ENCODE assay signal across 20 cellular contexts in the genomic region with DNA sequence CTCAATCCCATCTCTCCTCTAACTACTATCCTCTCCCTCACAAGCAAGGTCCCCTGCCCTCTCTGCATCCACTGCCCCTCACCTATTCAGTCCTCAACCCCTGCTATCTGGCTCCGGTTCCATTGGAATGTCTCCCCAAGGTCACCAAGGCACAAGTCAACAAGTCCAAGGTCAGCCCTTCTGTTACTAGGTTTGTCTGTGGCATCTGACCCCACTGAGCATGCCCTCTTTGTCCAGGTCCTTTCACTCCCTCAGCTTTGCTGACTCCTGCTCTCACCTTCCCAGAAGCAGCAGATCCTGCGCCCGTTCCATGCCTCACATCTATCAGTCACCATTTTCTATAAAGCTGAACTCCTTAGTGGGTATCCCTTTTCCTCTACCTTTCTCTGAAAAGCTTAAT. TPM values are rescaled to one million over a fixed set of nuclear protein-coding genes. Genes with fewer than 3 reads are reported as not detected.
DNase-seq lines count a peak whose midpoint lies in the region; ATAC-seq, FAIRE-seq and TF ChIP-seq lines count a peak whose summit lies in the region.
"Had no signal": no experiment of that assay in that cellular context is flagged by ENCODE, and none has a peak within 500 bp of the region (broad histone marks: within the 10 kb centered on the region; RNA-seq: fewer than 3 reads in every experiment).

No MANE protein-coding gene starts in this region.

- no peak overlapping the region for H3K14ac ChIP-seq in H9 (ENCODE audit: insufficient read depth, low read length)
- no peak overlapping the region for H3K14ac ChIP-seq in H1 (ENCODE audit: insufficient read length)

- H3K9me3 Mint-ChIP-seq in H9, result no peaks in the 10 kb centered on the region

- no peak for ATAC-seq in psoas muscle
- ATAC-seq in HG03097 (IDR thresholded peaks at IDR 0.05; ENCODE audit: low FRiP score, unreplicated experiment), result no peak

- intact Hi-C loops in psoas muscle (cut with DNase I), result loop anchor here in 1 of 2 donors (5.0 kb wide), 1 partner anchor 45 kb away; no protein-coding TSS in a partner anchor

- no peak overlapping the region for H3K56ac ChIP-seq in H9 (ENCODE audit: insufficient read length, low read depth, low read length)
- no peak overlapping the region for H3K56ac ChIP-seq in H1 (replicated peaks; ENCODE audit: insufficient read length, low read depth, low read length)

- TF ChIP-seq POLR2A in H1 (IDR thresholded peaks at IDR 0.05; ENCODE audit: control extremely low read depth in 1 of 2, low read depth in 2 of 2, low read length in 2 of 2), result no peak

- no peak overlapping the region for H3T11ph ChIP-seq in H9 (ENCODE audit: low read length)

- peak; percentile 1 for DNase-seq in Ammon's horn (ENCODE audit: low spot score)
- no peak for DNase-seq in H9
- no peak for DNase-seq in H1 (ENCODE audit: low read depth in 1 of 2, low spot score in 2 of 2)
- no peak for DNase-seq in psoas muscle
- no peak for DNase-seq in NCI-H1105 (lab: John Stamatoyannopoulos, UW)
- DNase-seq in GM13976 (ENCODE audit: low spot score), result no peak
- DNase-seq in DMS79 treated with DMSO at 0.1 percent for 48 hours (lab: John Stamatoyannopoulos, UW), result no peak
- DNase-seq: activated CD4-positive, alpha-beta T cell treated with anti-CD3 and anti-CD28 coated beads for 4 hours; Calu3; cerebellar nuclear complex; KG1; mesenchymal stem cell; NCI-H1694; NCI-H526; stimulated activated CD4-positive, alpha-beta T cell treated with anti-CD3 and anti-CD28 coated beads, Interleukin-1b, Interleukin-23, amount 100 ng/mL, for 48 hours; T-helper 2 cell had no signal

- H4K20me1 ChIP-seq in H9 (ENCODE audit: control insufficient read depth, insufficient read depth, insufficient read length) (no peaks in the 10 kb centered on the region), H1 (replicated peaks in 1 of 2; ENCODE audit: control insufficient read depth in 1 of 2, insufficient read depth in 2 of 2, low read length in 2 of 2) (peaks cover 0 to 2% of the 10 kb centered on the region in 2 experiments)

- H3K27ac ChIP-seq in H9 (ENCODE audit: insufficient read length, low read depth, low read length) (no peak overlapping the region), H1 (ENCODE audit: low read depth, low read length) (no peak overlapping the region), psoas muscle (peak overlapping the region; percentile 66)
- H3K27ac ChIP-seq: skin epidermis, thoracic aorta had no signal

- H2BK20ac ChIP-seq in H9 (ENCODE audit: low read depth, low read length, poor library complexity, severe bottlenecking), result no peak overlapping the region
- H2BK20ac ChIP-seq in H1 (ENCODE audit: low read length), result no peak overlapping the region

- H2BK5ac ChIP-seq in H9 (ENCODE audit: insufficient read length, low read length), result no peak overlapping the region
- H2BK5ac ChIP-seq in H1 (ENCODE audit: low read depth, low read length), result no peak overlapping the region

- peaks cover 10 to 13% of the 10 kb centered on the region in 2 experiments for H3K4me1 Mint-ChIP-seq in H9

- H4K8ac ChIP-seq in H9 (replicated peaks; ENCODE audit: insufficient read length, low read depth, low read length) (no peak overlapping the region), H1 (ENCODE audit: extremely low read depth, insufficient read depth, low read length) (no peak overlapping the region)

- POLR2A ChIA-PET in H1 (lab: Charles Lee; ENCODE audit: partially characterized antibody), result interaction anchor here (0.7 to 3.1 kb wide), 9 partner anchors 12 to 157 kb away, joined by 3 to 14 read pairs (median 4); a partner anchor contains a TSS

- no peak for FAIRE-seq in H1 (lab: Jason Lieb, UNC)

- peaks cover 5 to 15% (median 10%) of the 10 kb centered on the region in 3 experiments; a peak in 6 of 7 replicates for H3K36me3 Mint-ChIP-seq in H9 (ENCODE audit: insufficient read depth in 1 of 3, low read depth in 3 of 3)

- CTCF ChIA-PET in H1 (lab: Charles Lee; ENCODE audit: partially characterized antibody), result interaction anchor here (1.0 to 41.3 kb wide), 17 partner anchors 9 to 190 kb away, joined by 3 to 1311 read pairs (median 5); a partner anchor contains a TSS

- H3K27me3 ChIP-seq in H9 (ENCODE audit: insufficient read depth, low read length), result no peaks in the 10 kb centered on the region
- H3K27me3 ChIP-seq in H1 (replicated peaks in 1 of 4; ENCODE audit: control insufficient read depth in 3 of 4, extremely low read depth in 1 of 4, insufficient read depth in 3 of 4, low read length in 3 of 4), result no peaks in the 10 kb centered on the region
- no peaks in the 10 kb centered on the region for H3K27me3 ChIP-seq in psoas muscle (ENCODE audit: insufficient read depth in 3 of 3, low read length in 2 of 3)

- H2BK15ac ChIP-seq in H9 (ENCODE audit: low read depth, low read length) (no peak overlapping the region), H1 (ENCODE audit: low read length) (0 out of 2 replicates have a peak overlapping the region, but pooled peaks have one; percentile 88)

- no peak overlapping the region for H2BK12ac ChIP-seq in H9 (ENCODE audit: insufficient read length, low read depth, low read length)
- 0 out of 2 replicates have a peak overlapping the region, but pooled peaks have one; percentile 12 for H2BK12ac ChIP-seq in H1 (ENCODE audit: low read depth, low read length)

- H3K79me2 ChIP-seq in H9 (ENCODE audit: insufficient read depth, low read length) (no peaks in the 10 kb centered on the region), H1 (ENCODE audit: control insufficient read depth in 1 of 2, insufficient read depth in 2 of 2, low read length in 2 of 2) (no peaks in the 10 kb centered on the region)

- no peaks in the 10 kb centered on the region for H3K79me1 ChIP-seq in H9 (ENCODE audit: insufficient read depth, low read depth, low read length, poor library complexity, severe bottlenecking)
- no peaks in the 10 kb centered on the region for H3K79me1 ChIP-seq in H1 (ENCODE audit: low read depth, low read length)

- TF ChIP-seq CTCF in H9 (conservative IDR thresholded peaks at IDR 0.05) (no peak), H1 (IDR thresholded peaks at IDR 0.05; ENCODE audit: control extremely low read depth in 1 of 3, insufficient read depth in 1 of 3, low read depth in 1 of 3, low read length in 3 of 3) (no peak), psoas muscle (IDR thresholded peaks at IDR 0.05) (no peak), GM13976 (IDR thresholded peaks at IDR 0.05; ENCODE audit: borderline replicate concordance, control extremely low read depth, extremely low read depth, insufficient read depth, missing control alignments) (no peak)

- H4K91ac ChIP-seq in H9 (ENCODE audit: insufficient read length, low read depth, low read length), result no peak overlapping the region
- no peak overlapping the region for H4K91ac ChIP-seq in H1 (replicated peaks; ENCODE audit: insufficient read length, low read length)

- in situ Hi-C loops in GM13976 (cut with MboI; ENCODE audit: low sequenced_read_pairs, unreplicated experiment), result no loop called here

- H3K4me3 Mint-ChIP-seq in H9, result no peak overlapping the region
- H3K4me3 Mint-ChIP-seq: activated naive CD8-positive, alpha-beta T cell had no signal

- H3K27me3 Mint-ChIP-seq in H9 (ENCODE audit: low read depth), result peaks cover under 1% of the 10 kb centered on the region; the same call in 1 of the 2 replicates
- H3K27me3 Mint-ChIP-seq: activated naive CD8-positive, alpha-beta T cell had no signal

- H3K4me3 ChIP-seq in H1 (ENCODE audit: extremely low read depth in 1 of 4, insufficient read depth in 2 of 4, low read depth in 3 of 4, low read length in 4 of 4) (no peak overlapping the region), psoas muscle (no peak overlapping the region)
- H3K4me3 ChIP-seq: skin epidermis, thoracic aorta had no signal

- H3K4me1 ChIP-seq in H9 (ENCODE audit: insufficient read depth, low read length) (no peaks in the 10 kb centered on the region), H1 (replicated peaks in 1 of 4; ENCODE audit: control insufficient read depth in 3 of 4, insufficient read depth in 4 of 4, low read length in 3 of 4) (no peaks in the 10 kb centered on the region; a peak in 1 of 7 replicates), psoas muscle (peaks cover 9% of the 10 kb centered on the region)

- no peak overlapping the region for H3K4me2 ChIP-seq in H9 (ENCODE audit: insufficient read depth, insufficient read length, low read length)
- no peak overlapping the region for H3K4me2 ChIP-seq in H1 (ENCODE audit: insufficient read depth in 1 of 2, low read depth in 2 of 2, low read length in 2 of 2)

- H3K23me2 ChIP-seq in H9 (ENCODE audit: insufficient read length, low read depth, low read length, poor library complexity, severe bottlenecking), result no peaks in the 10 kb centered on the region
- H3K23me2 ChIP-seq in H1 (ENCODE audit: low read depth, low read length), result no peaks in the 10 kb centered on the region

- H3K23ac ChIP-seq in H9 (ENCODE audit: insufficient read length, low read depth, low read length) (no peak overlapping the region), H1 (ENCODE audit: insufficient read length) (no peak overlapping the region)

- no peak overlapping the region for H4K5ac ChIP-seq in H9 (ENCODE audit: insufficient read length, low read depth, low read length)
- no peak overlapping the region for H4K5ac ChIP-seq in H1 (ENCODE audit: insufficient read length, low read depth, low read length)

- H2AFZ ChIP-seq in H9 (ENCODE audit: low read length) (no peak overlapping the region), H1 (ENCODE audit: low read length) (no peak overlapping the region)

- no peak overlapping the region for H3K9ac ChIP-seq in H9 (ENCODE audit: extremely low read depth, insufficient read length, low read length)
- H3K9ac ChIP-seq in H1 (replicated peaks in 1 of 4; ENCODE audit: extremely low read depth in 1 of 4, low read depth in 3 of 4, low read length in 3 of 4), result no peak overlapping the region

- no peak overlapping the region for H2AK5ac ChIP-seq in H9 (ENCODE audit: insufficient read length, low read length)
- H2AK5ac ChIP-seq in H1 (ENCODE audit: low read depth, low read length), result no peak overlapping the region

- H3K18ac ChIP-seq in H9 (ENCODE audit: insufficient read length, low read depth, low read length) (no peak overlapping the region), H1 (ENCODE audit: extremely low read depth, low read length) (no peak overlapping the region)

- TF ChIP-seq RAD21 in H1 (IDR thresholded peaks at IDR 0.05 in 1 of 2, conservative IDR thresholded peaks at IDR 0.05 in 1 of 2; ENCODE audit: low read depth in 2 of 2, low read length in 2 of 2), result no peak

- H3K4ac ChIP-seq in H9 (ENCODE audit: low read depth, low read length), result no peak overlapping the region
- no peak overlapping the region for H3K4ac ChIP-seq in H1 (replicated peaks; ENCODE audit: insufficient read length, low read depth, low read length)

- TF ChIP-seq EP300 in H1 (IDR thresholded peaks at IDR 0.05; ENCODE audit: borderline replicate concordance in 1 of 2, low read depth in 2 of 2, low read length in 2 of 2), result no peak

- no CpG with 5 or more reads among the region's 3 CpGs for WGBS in H9 (ENCODE audit: extremely low coverage, insufficient read length, low lambda C conversion rate)
- 93% methylated on average over 3 of the region's 3 CpGs; no CpG with 5 or more reads in 1 of the 2 experiments for WGBS in H1 (ENCODE audit: extremely low coverage in 1 of 2, insufficient coverage in 1 of 2, insufficient read length in 1 of 2, insufficient replicate concordance in 2 of 2, low coverage in 1 of 2, low lambda C conversion rate in 2 of 2, missing lambda C conversion rate in 1 of 2), 2 experiments
- WGBS in psoas muscle, 3 donors, result 77 to 85% (median 78%) methylated on average over 3 of the region's 3 CpGs

- H3K9me3 ChIP-seq in H9 (ENCODE audit: control insufficient read depth, low read depth, low read length) (no peaks in the 10 kb centered on the region), H1 (ENCODE audit: insufficient read depth in 2 of 2, low read depth in 1 of 2, low read length in 1 of 2) (no peaks in the 10 kb centered on the region), psoas muscle (no peaks in the 10 kb centered on the region)
- H3K9me3 ChIP-seq: thoracic aorta had no signal

- H3K27ac Mint-ChIP-seq in H9, result peak overlapping the region in 2 of 3 experiments; percentile 31 to 53; a peak in 2 of 7 replicates
- H3K27ac Mint-ChIP-seq: activated naive CD8-positive, alpha-beta T cell had no signal

- H3K36me3 ChIP-seq in H1 (ENCODE audit: control insufficient read depth in 2 of 4, insufficient read depth in 4 of 4, low read length in 3 of 4), result peaks cover 0 to 10% (median 3%) of the 10 kb centered on the region in 4 experiments; a peak in 4 of 8 replicates
- peaks cover 4 to 28% of the 10 kb centered on the region in 2 donors for H3K36me3 ChIP-seq in psoas muscle (ENCODE audit: insufficient read depth in 1 of 2, low read depth in 1 of 2)

- H2BK120ac ChIP-seq in H9 (ENCODE audit: low read depth, low read length, poor library complexity, severe bottlenecking) (no peak overlapping the region), H1 (replicated peaks; ENCODE audit: low read depth, low read length) (no peak overlapping the region)

RNA-seq across cellular contexts. Expression of a gene that starts 8.3 kb away (rescaled TPM):
- total RNA-seq in H9 (2021) (5.7 and 7.0 TPM in 2 replicates), psoas muscle (1 to 10 TPM in 3 of 4 donors, under 1 TPM in 1; 0.71 to 2.0 (median 1.5) TPM)
- 14.6 and 15.0 TPM in 2 replicates for total RNA-seq in H1 (2021; fragmentation: NEBNext Ultra II Directional; extraction: Animal tissue kit (Norgen Biotek cat#: 25700))
- polyA plus RNA-seq in H1 (2011; rRNA removed) (10.7 and 13.4 TPM in 2 replicates), psoas muscle (1 to 10 TPM in 1 of 3 donors, under 1 TPM in 2; 0.44 to 1.2 (median 0.46) TPM)
- 10.9 TPM for polyA plus RNA-seq in H1 (2011; cell fraction: cytosol; rRNA removed)
- polyA plus RNA-seq in H1 (2011; cell fraction: nucleus; rRNA removed), result 19.2 TPM
- 10.5 to 14.0 TPM (median 12.0 TPM) in 4 replicates for polyA plus RNA-seq in H1 (2012, experiment 1 of 2)
- polyA plus RNA-seq in H1 (2012, experiment 2 of 2), result 11.5 TPM
- polyA plus RNA-seq in H1 (2013, experiment 1 of 2), result 16.7 TPM
- 16.7 TPM for polyA plus RNA-seq in H1 (2013, experiment 2 of 2)
- 10.7 and 12.5 TPM in 2 replicates for polyA minus RNA-seq in H1 (2011; rRNA and poly(A)+ RNA removed)
- 4.6 TPM for polyA minus RNA-seq in H1 (2011; cell fraction: cytosol; rRNA and poly(A)+ RNA removed)
- 9.5 TPM for polyA minus RNA-seq in H1 (2011; cell fraction: nucleus; rRNA and poly(A)+ RNA removed)

RNA-seq across cellular contexts. Expression of a gene that starts 18.9 kb away (rescaled TPM):
- total RNA-seq in H9 (2021), result 47.5 and 48.7 TPM in 2 replicates
- total RNA-seq in H1 (2021; fragmentation: NEBNext Ultra II Directional; extraction: Animal tissue kit (Norgen Biotek cat#: 25700)), result 71.5 and 76.7 TPM in 2 replicates
- polyA plus RNA-seq in H1 (2011; rRNA removed), result 183 and 186 TPM in 2 replicates
- 101 TPM for polyA plus RNA-seq in H1 (2011; cell fraction: cytosol; rRNA removed)
- polyA plus RNA-seq in H1 (2011; cell fraction: nucleus; rRNA removed), result 85.9 TPM
- 56.4 to 78.9 TPM (median 73.2 TPM) in 4 replicates for polyA plus RNA-seq in H1 (2012, experiment 1 of 2)
- polyA plus RNA-seq in H1 (2012, experiment 2 of 2), result 143 TPM
- polyA plus RNA-seq in H1 (2013, experiment 1 of 2), result 41.2 TPM
- 42.3 TPM for polyA plus RNA-seq in H1 (2013, experiment 2 of 2)
- polyA minus RNA-seq in H1 (2011; rRNA and poly(A)+ RNA removed), result 83.6 and 88.4 TPM in 2 replicates
- 31.5 TPM for polyA minus RNA-seq in H1 (2011; cell fraction: cytosol; rRNA and poly(A)+ RNA removed)
- 27.7 TPM for polyA minus RNA-seq in H1 (2011; cell fraction: nucleus; rRNA and poly(A)+ RNA removed)
- 10 to 100 TPM; 52.3 to 72.7 (median 59.7) TPM for total RNA-seq in psoas muscle
- 10 to 100 TPM; 45.5 to 91.7 (median 62.8) TPM for polyA plus RNA-seq in psoas muscle
